19 cellular contexts compared by ENCODE assay signal in the genomic region with DNA sequence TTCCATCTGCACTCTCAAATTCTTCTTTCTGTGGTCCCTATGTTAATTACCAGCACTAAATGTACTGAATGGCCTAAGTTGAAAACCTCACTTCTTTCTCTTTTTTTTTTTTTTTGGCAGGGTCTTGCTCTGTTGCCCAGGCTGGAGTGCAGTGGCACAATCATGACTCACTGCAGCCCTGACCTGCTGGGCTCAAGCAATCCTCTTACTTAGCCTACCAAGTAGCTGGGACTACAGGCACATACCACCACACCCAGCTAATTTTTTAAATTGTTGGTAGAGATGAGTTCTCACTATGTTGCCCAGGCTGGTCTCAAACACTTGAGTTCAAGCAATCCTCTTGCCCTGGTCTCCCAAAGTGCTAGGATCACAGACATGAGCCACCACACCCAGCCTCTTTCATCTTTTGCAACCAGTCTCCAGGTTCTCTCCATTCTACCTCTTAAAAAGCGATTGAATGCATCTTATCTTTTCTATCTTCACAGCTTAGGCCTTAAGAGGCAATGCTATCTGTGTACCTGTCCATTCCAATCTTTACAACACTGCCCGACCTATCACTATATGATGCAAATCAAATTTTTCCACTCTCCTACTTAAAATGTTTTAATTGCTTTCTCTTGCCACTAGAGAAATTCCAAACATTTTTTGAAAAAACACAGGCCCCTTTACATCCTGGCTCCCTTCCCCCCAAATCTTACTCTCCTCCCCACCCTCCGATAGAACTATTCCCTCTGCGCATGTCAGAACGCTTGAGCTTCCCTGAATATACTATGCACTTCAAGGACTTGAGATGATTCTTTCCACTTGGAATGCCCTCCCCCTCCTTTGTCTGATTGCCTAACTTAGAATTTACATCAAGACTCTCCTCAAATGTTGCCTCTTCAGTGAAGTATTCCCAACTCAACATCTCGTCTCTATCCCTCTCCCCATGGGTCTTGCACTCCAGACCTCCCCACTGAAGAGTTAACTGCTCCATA.
"Had no signal": no experiment of that assay in that cellular context is flagged by ENCODE, and none has a peak within 500 bp of the region (broad histone marks: within the 10 kb centered on the region; RNA-seq: fewer than 3 reads in every experiment).

No MANE protein-coding gene starts in this region.

- H3K36me3 ChIP-seq: ovary, right atrium auricular region, sigmoid colon, stomach, thoracic aorta, transverse colon had no signal

- ATAC-seq: foreskin keratinocyte; naive thymus-derived CD8-positive, alpha-beta T cell had no signal

- H3K4me3 ChIP-seq: coronary artery, mucosa of descending colon, ovary, right atrium auricular region, sigmoid colon, skin epidermis, stomach, thoracic aorta, transverse colon had no signal

- H3K27ac ChIP-seq: coronary artery, foreskin keratinocyte, ovary, right atrium auricular region, sigmoid colon, skin epidermis, thoracic aorta had no signal

- H3K27me3 ChIP-seq: foreskin keratinocyte, ovary, right atrium auricular region had no signal

- DNase-seq: effector CD4-positive, alpha-beta T cell; endodermal cell; erythroblast; foreskin keratinocyte; mammary epithelial cell; mucosa of descending colon; naive thymus-derived CD8-positive, alpha-beta T cell; nucleus accumbens; ovary; sigmoid colon; stimulated activated CD4-positive, alpha-beta T cell treated with anti-CD3 and anti-CD28 coated beads, Interleukin-12 subunit alpha, Interleukin-12 subunit beta, amount 100 ng/mL, for 4 hours; stimulated activated naive CD4-positive, alpha-beta T cell; stomach; substantia nigra; transverse colon had no signal

- H3K9me3 ChIP-seq: mucosa of descending colon, ovary, right atrium auricular region, sigmoid colon, stomach, thoracic aorta, transverse colon had no signal

- H3K4me1 ChIP-seq: foreskin keratinocyte had no signal
